ENCODE assay signal across 8 cellular contexts in genomic region chr1:45359882-45360513, GRCh38. TPM values are rescaled to one million over a fixed set of nuclear protein-coding genes. Genes with fewer than 3 reads are reported as not detected.
DNase-seq lines count a peak whose midpoint lies in the region; ATAC-seq and TF ChIP-seq lines count a peak whose summit lies in the region.

No MANE protein-coding gene starts in this region.

- DNase-seq in AML-193 (lab: John Stamatoyannopoulos, UW) = peak; percentile 60 to 66
- DNase-seq in GM23338 (ENCODE audit: low spot score) = peak; percentile 77
- peak; percentile 59 for DNase-seq in NCI-H774 (lab: John Stamatoyannopoulos, UW)
- DNase-seq in foreskin fibroblast = peak; percentile 59 to 86
- peak; percentile 6 for DNase-seq in osteoblast (ENCODE audit: insufficient read length, low spot score, missing footprints)
- no peak for DNase-seq in vagina (ENCODE audit: extremely low spot score in 2 of 2)
- DNase-seq in GF-D8 (lab: John Stamatoyannopoulos, UW) = no peak

- peaks cover 5% of the 10 kb centered on the region; the same call in 1 of the 2 replicates for H3F3A ChIP-seq in GM23338 (replicated peaks; ENCODE audit: low read depth)

- peak overlapping the region; percentile 49 for H3K27ac Mint-ChIP-seq in GM23338
- peak overlapping the region; percentile 47 for H3K27ac Mint-ChIP-seq in activated T-helper 17 cell treated with anti-CD3 and anti-CD28 coated beads, Interleukin-2, amount 50 U/mL, for 72 hours

- H3K4me3 Mint-ChIP-seq in GM23338 = peak overlapping the region; percentile 47; the same call in 2 of the 3 replicates
- H3K4me3 Mint-ChIP-seq in activated T-helper 17 cell treated with anti-CD3 and anti-CD28 coated beads, Interleukin-2, amount 50 U/mL, for 72 hours = peak overlapping the region; percentile 19

- H3K4me3 ChIP-seq in GM23338 = peak overlapping the region; percentile 16; the same call in 1 of the 2 replicates
- H3K4me3 ChIP-seq in foreskin fibroblast (ENCODE audit: low read depth in 1 of 2, low read length in 2 of 2) = no peak overlapping the region
- peak overlapping the region; percentile 46 for H3K4me3 ChIP-seq in osteoblast (ENCODE audit: insufficient read depth, low read length)
- peak overlapping the region in 1 of 2 donors; percentile 29 for H3K4me3 ChIP-seq in vagina

- no peaks in the 10 kb centered on the region for H3K36me3 ChIP-seq in GM23338 (ENCODE audit: insufficient read depth)
- no peaks in the 10 kb centered on the region for H3K36me3 ChIP-seq in osteoblast (ENCODE audit: insufficient read depth, low read length)
- H3K36me3 ChIP-seq in vagina = no peaks in the 10 kb centered on the region

- peak overlapping the region; percentile 4; the same call in 1 of the 2 replicates for H2AFZ ChIP-seq in GM23338
- H2AFZ ChIP-seq in osteoblast (ENCODE audit: low read length) = peak overlapping the region; percentile 95

- H3K27ac ChIP-seq in GM23338 (ENCODE audit: low read depth) (peak overlapping the region; percentile 83), osteoblast (ENCODE audit: low read depth, low read length) (peak overlapping the region; percentile 42), vagina (peak overlapping the region; percentile 81)

- no peaks in the 10 kb centered on the region for H3K79me2 ChIP-seq in GM23338 (replicated peaks; ENCODE audit: insufficient read depth)
- no peaks in the 10 kb centered on the region for H3K79me2 ChIP-seq in osteoblast (ENCODE audit: insufficient read depth, low read length)

- H3K4me1 ChIP-seq in GM23338 (ENCODE audit: insufficient read depth) = peaks cover 17% of the 10 kb centered on the region
- H3K4me1 ChIP-seq in osteoblast (ENCODE audit: insufficient read depth, low read length) = peaks cover 12% of the 10 kb centered on the region
- peaks cover 13% of the 10 kb centered on the region for H3K4me1 ChIP-seq in vagina

- H4K20me1 ChIP-seq in GM23338 (replicated peaks; ENCODE audit: insufficient read depth) (no peaks in the 10 kb centered on the region), osteoblast (ENCODE audit: insufficient read depth, low read length) (no peaks in the 10 kb centered on the region)

- H3K9me3 ChIP-seq in osteoblast (ENCODE audit: low read depth, low read length) = no peaks in the 10 kb centered on the region
- no peaks in the 10 kb centered on the region for H3K9me3 ChIP-seq in vagina

- no peak for TF ChIP-seq POLR2A in vagina (IDR thresholded peaks at IDR 0.05)

- peaks cover 26% of the 10 kb centered on the region for H3K4me1 Mint-ChIP-seq in GM23338
- H3K4me1 Mint-ChIP-seq in activated T-helper 17 cell treated with anti-CD3 and anti-CD28 coated beads, Interleukin-2, amount 50 U/mL, for 72 hours = no peaks in the 10 kb centered on the region

- no peaks in the 10 kb centered on the region for H3K36me3 Mint-ChIP-seq in GM23338 (ENCODE audit: low read depth)
- H3K36me3 Mint-ChIP-seq in activated T-helper 17 cell treated with anti-CD3 and anti-CD28 coated beads, Interleukin-2, amount 50 U/mL, for 72 hours (ENCODE audit: low read depth) = no peaks in the 10 kb centered on the region

- no peaks in the 10 kb centered on the region for H3K9me2 ChIP-seq in GM23338 (ENCODE audit: insufficient read depth)

- ATAC-seq in GM23338 = peak; percentile 56
- ATAC-seq in activated T-helper 17 cell treated with anti-CD3 and anti-CD28 coated beads, Interleukin-2, amount 50 U/mL, for 72 hours (replicated peaks) = peak; percentile 58

- H3K4me2 ChIP-seq in GM23338 (peak overlapping the region; percentile 66), osteoblast (ENCODE audit: insufficient read depth, low read length) (peak overlapping the region; percentile 71)

- no peaks in the 10 kb centered on the region for H3K9me3 Mint-ChIP-seq in GM23338
- no peaks in the 10 kb centered on the region for H3K9me3 Mint-ChIP-seq in activated T-helper 17 cell treated with anti-CD3 and anti-CD28 coated beads, Interleukin-2, amount 50 U/mL, for 72 hours

- no peaks in the 10 kb centered on the region for H3K27me3 Mint-ChIP-seq in GM23338 (ENCODE audit: insufficient read depth, low read depth, poor library complexity)
- H3K27me3 Mint-ChIP-seq in activated T-helper 17 cell treated with anti-CD3 and anti-CD28 coated beads, Interleukin-2, amount 50 U/mL, for 72 hours = no peaks in the 10 kb centered on the region

- TF ChIP-seq CTCF in GM23338 (conservative IDR thresholded peaks at IDR 0.05; ENCODE audit: low read depth in 2 of 2) (peak; percentile 77 to 85), foreskin fibroblast (IDR thresholded peaks at IDR 0.05; ENCODE audit: low read depth, low read length) (peak; percentile 54), osteoblast (IDR thresholded peaks at IDR 0.05; ENCODE audit: extremely low read depth, low read depth, low read length) (peak; percentile 76), vagina (IDR thresholded peaks at IDR 0.05) (peak; percentile 31 to 65 (median 53))

- H3K27me3 ChIP-seq in GM23338 (ENCODE audit: insufficient read depth) (no peaks in the 10 kb centered on the region), osteoblast (ENCODE audit: insufficient read depth, low read length) (no peaks in the 10 kb centered on the region), vagina (no peaks in the 10 kb centered on the region)

- intact Hi-C loops in vagina (cut with DNase I) = loop anchor here (5.0 to 10.0 kb wide), 2 partner anchors 132 to 205 kb away; partner anchors contain the start of gene TESK2

RNA-seq across cellular contexts. Expression of gene MUTYH, which starts 19.8 kb away (rescaled TPM):
- total RNA-seq in GM23338 (2014; rRNA removed; shearing (Covaris generic)) = 63.6 and 67.4 TPM in 2 replicates
- 47.9 and 52.8 TPM in 2 replicates for polyA plus RNA-seq in GM23338 (2016; fragmentation: Nextera tagmentation; extraction: Ambion mirVana)
- total RNA-seq in activated T-helper 17 cell treated with anti-CD3 and anti-CD28 coated beads, Interleukin-2, amount 50 U/mL, for 72 hours = 10 to 100 TPM; 23.5 to 35.4 TPM
- total RNA-seq in osteoblast (13.6 and 14.1 TPM in 2 replicates), vagina (27.0 TPM)

RNA-seq across cellular contexts. Expression of gene TOE1, which starts 20.0 kb away (rescaled TPM):
- total RNA-seq in GM23338 (2014; rRNA removed; shearing (Covaris generic)) = 18.4 and 22.4 TPM in 2 replicates
- polyA plus RNA-seq in GM23338 (2016; fragmentation: Nextera tagmentation; extraction: Ambion mirVana) = 7.7 and 9.1 TPM in 2 replicates
- total RNA-seq in activated T-helper 17 cell treated with anti-CD3 and anti-CD28 coated beads, Interleukin-2, amount 50 U/mL, for 72 hours = 10 to 100 TPM; 23.2 to 35.8 TPM
- 6.5 and 8.5 TPM in 2 replicates for total RNA-seq in osteoblast
- total RNA-seq in vagina = 9.8 TPM

RNA-seq across cellular contexts. Expression of gene HPDL, which starts 33.3 kb away (rescaled TPM):
- 60.7 and 82.1 TPM in 2 replicates for total RNA-seq in GM23338 (2014; rRNA removed; shearing (Covaris generic))
- 36.5 and 39.6 TPM in 2 replicates for polyA plus RNA-seq in GM23338 (2016; fragmentation: Nextera tagmentation; extraction: Ambion mirVana)
- 10 to 100 TPM in 1 of 2 donors, 1 to 10 TPM in 1; 4.5 to 22.6 TPM for total RNA-seq in activated T-helper 17 cell treated with anti-CD3 and anti-CD28 coated beads, Interleukin-2, amount 50 U/mL, for 72 hours
- total RNA-seq in osteoblast (0.36 and 0.59 TPM in 2 replicates), vagina (2.2 TPM)

Comparison
In these comparisons a context has a peak if more than half of its experiments do, and no peak if none do; other contexts are left out.
1. DNase-seq: peak in AML-193 (2 of 2), GM23338 (single experiment), NCI-H774 (single experiment), foreskin fibroblast (2 of 2) and osteoblast (single experiment); none in vagina (0 of 2) and GF-D8 (single experiment).
2. H3K4me3 ChIP-seq: peak in GM23338 (single experiment) and osteoblast (single experiment); none in foreskin fibroblast (0 of 2).
3. Peak in every context shown above with its lines, with median percentiles within 50 percentile points of each other: H3K27ac ChIP-seq and CTCF ChIP-seq.